ENCODE assay signal across 8 cellular contexts in genomic region chr2:160407393-160408204, GRCh38.
DNase-seq lines count a peak whose midpoint lies in the region; TF ChIP-seq lines count a peak whose summit lies in the region.

No MANE protein-coding gene starts in this region.

- POLR2A ChIA-PET in HEK293 (lab: Yijun Ruan, JAX) = interaction anchor here (1.1 kb wide), 1 partner anchor 137 kb away, joined by 5 read pairs; no protein-coding TSS in a partner anchor

- no peaks in the 10 kb centered on the region for H3K36me3 ChIP-seq in HEK293 (ENCODE audit: control insufficient read depth in 2 of 2, insufficient read depth in 1 of 2, low read length in 2 of 2)

- TF ChIP-seq CTCF in GM13976 (IDR thresholded peaks at IDR 0.05; ENCODE audit: borderline replicate concordance, control extremely low read depth, extremely low read depth, insufficient read depth, missing control alignments) (no peak), HEK293 (tag by site-specific recombination; IDR thresholded peaks at IDR 0.05) (no peak)

- in situ Hi-C loops in GM13976 (cut with MboI; ENCODE audit: low sequenced_read_pairs, unreplicated experiment) = no loop called here

- H3K27ac ChIP-seq in HEK293 (ENCODE audit: extremely low read depth, low read depth, low read length) = peak overlapping the region; percentile 86

- H3K9me3 ChIP-seq in HEK293 (ENCODE audit: control insufficient read depth, insufficient read depth, low read depth, low read length) = no peaks in the 10 kb centered on the region

- DNase-seq in GM13976 (ENCODE audit: low spot score) (peak; percentile 50), MV-4-11 (lab: John Stamatoyannopoulos, UW) (peak; percentile 25), ecto neural progenitor cell (ENCODE audit: low spot score) (peak; percentile 79), medulla oblongata (ENCODE audit: extremely low spot score) (peak; percentile 37), H4 (ENCODE audit: low spot score) (no peak)
- peak; percentile 56 for DNase-seq in activated CD4-positive, alpha-beta T cell treated with anti-CD3 and anti-CD28 coated beads, Interleukin-2, amount 50 U/mL, for 1 hour
- peak; percentile 31 for DNase-seq in stimulated activated CD8-positive, alpha-beta memory T cell treated with anti-CD3 and anti-CD28 coated beads, Interleukin-4, amount 100 ng/mL, for 24 hours (ENCODE audit: low read depth)

- H3K4me3 ChIP-seq in HEK293 (ENCODE audit: low read depth, low read length) = peak overlapping the region; percentile 56

- peaks cover 24% of the 10 kb centered on the region for H3K4me1 ChIP-seq in HEK293 (ENCODE audit: control insufficient read depth, insufficient read depth, low read length)

- CTCF ChIA-PET in HEK293 (lab: Yijun Ruan, JAX) = no interaction called here

TF ChIP-seq in HEK293, 187 proteins besides CTCF, POLR2A, EP300 and RAD21 (continues in another document):
- TF ChIP-seq ZBTB20 (tag by site-specific recombination; IDR thresholded peaks at IDR 0.05) = peak; percentile 46
- TF ChIP-seq ZNF677 (tag by site-specific recombination; IDR thresholded peaks at IDR 0.05) = no peak
- no peak for TF ChIP-seq ZNF223 (tag by site-specific recombination; IDR thresholded peaks at IDR 0.05)
- TF ChIP-seq ZNF426 (tag by site-specific recombination; IDR thresholded peaks at IDR 0.05) = no peak
- no peak for TF ChIP-seq ZNF324 (tag by site-specific recombination; IDR thresholded peaks at IDR 0.05)
- TF ChIP-seq TSHZ1 (tag by site-specific recombination; IDR thresholded peaks at IDR 0.05; ENCODE audit: borderline replicate concordance) = no peak
- TF ChIP-seq ZBTB26 (tag by site-specific recombination; optimal IDR thresholded peaks at IDR 0.05) = peak; percentile 11
- TF ChIP-seq ZNF112 (tag by site-specific recombination; IDR thresholded peaks at IDR 0.05) = no peak
- TF ChIP-seq ZBTB1 (tag by site-specific recombination; IDR thresholded peaks at IDR 0.05) = no peak
- no peak for TF ChIP-seq ZBTB48 (tag by site-specific recombination; IDR thresholded peaks at IDR 0.05)
- TF ChIP-seq ZNF266 (tag by site-specific recombination; IDR thresholded peaks at IDR 0.05; ENCODE audit: low read depth) = no peak
- TF ChIP-seq MYNN (tag by site-specific recombination; IDR thresholded peaks at IDR 0.05; ENCODE audit: borderline replicate concordance) = no peak
- peak; percentile 81 for TF ChIP-seq ZNF341 (tag by site-specific recombination; IDR thresholded peaks at IDR 0.05; ENCODE audit: low read depth)
- no peak for TF ChIP-seq ZNF148 (tag by site-specific recombination; IDR thresholded peaks at IDR 0.05; ENCODE audit: borderline replicate concordance)
- no peak for TF ChIP-seq MEIS1 (CRISPR knock-in tag; IDR thresholded peaks at IDR 0.05; ENCODE audit: borderline replicate concordance)
- TF ChIP-seq ZNF214 (tag by site-specific recombination; IDR thresholded peaks at IDR 0.05; ENCODE audit: borderline replicate concordance) = no peak
- no peak for TF ChIP-seq ZNF2 (tag by site-specific recombination; IDR thresholded peaks at IDR 0.05)
- TF ChIP-seq PRDM2 (tag by site-specific recombination; IDR thresholded peaks at IDR 0.05; ENCODE audit: borderline replicate concordance) = no peak
- TF ChIP-seq ZNF146 (tag by site-specific recombination; IDR thresholded peaks at IDR 0.05) = no peak
- TF ChIP-seq KLF7 (tag by site-specific recombination; IDR thresholded peaks at IDR 0.05; ENCODE audit: borderline replicate concordance) = no peak
- no peak for TF ChIP-seq ZNF514 (tag by site-specific recombination; IDR thresholded peaks at IDR 0.05)
